ENCODE assay signal across 15 cellular contexts in the genomic region with DNA sequence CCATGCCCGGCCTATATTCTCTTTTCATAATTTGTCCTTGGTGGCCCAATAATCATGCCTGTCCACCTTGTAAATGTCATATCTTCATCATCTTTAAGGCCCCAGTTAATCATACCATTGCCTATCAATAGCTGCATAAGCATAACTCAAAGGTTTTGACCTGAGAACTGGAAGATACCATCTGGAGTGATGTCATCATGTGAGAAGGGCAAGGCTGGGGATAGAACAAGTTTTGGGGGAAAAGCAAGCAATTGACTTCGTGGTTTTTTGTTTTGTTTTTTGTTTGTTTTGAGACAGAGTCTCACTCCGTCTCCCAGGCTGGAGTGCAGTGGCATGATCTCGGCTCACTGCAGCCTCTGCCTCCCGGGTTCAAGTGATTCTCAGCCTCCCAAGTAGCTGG. TPM values are rescaled to one million over a fixed set of nuclear protein-coding genes. Genes with fewer than 3 reads are reported as not detected.
DNase-seq lines count a peak whose midpoint lies in the region; ATAC-seq and TF ChIP-seq lines count a peak whose summit lies in the region.
"Had no signal": no experiment of that assay in that cellular context is flagged by ENCODE, and none has a peak within 500 bp of the region (broad histone marks: within the 10 kb centered on the region; RNA-seq: fewer than 3 reads in every experiment).

No MANE protein-coding gene starts in this region.

- no peaks in the 10 kb centered on the region for H3K36me3 ChIP-seq in Loucy (ENCODE audit: insufficient read depth, low read length)

- no peaks in the 10 kb centered on the region for H3K9me3 Mint-ChIP-seq in activated naive CD4-positive, alpha-beta T cell treated with anti-CD3 and anti-CD28 coated beads, Interleukin-2, amount 10 ng/mL, durations not matched to agents 7 days and 5 days
- H3K9me3 Mint-ChIP-seq in activated naive CD8-positive, alpha-beta T cell treated with anti-CD3 and anti-CD28 coated beads for 36 hours = peaks cover 8% of the 10 kb centered on the region
- no peaks in the 10 kb centered on the region for H3K9me3 Mint-ChIP-seq in naive thymus-derived CD8-positive, alpha-beta T cell
- H3K9me3 Mint-ChIP-seq: CD14-positive monocyte had no signal

- CTCF ChIA-PET in activated naive CD4-positive, alpha-beta T cell treated with anti-CD3 and anti-CD28 coated beads, Interleukin-2, amount 10 ng/mL, durations not matched to agents 7 days and 5 days (lab: Charles Lee) = interaction anchor here (1.1 kb wide), 1 partner anchor 106 kb away, joined by 5 read pairs; no protein-coding TSS in a partner anchor

- no peak overlapping the region for H3K4me3 ChIP-seq in Loucy (ENCODE audit: low read length, poor library complexity, severe bottlenecking)

- H3K4me1 Mint-ChIP-seq in activated naive CD4-positive, alpha-beta T cell treated with anti-CD3 and anti-CD28 coated beads, Interleukin-2, amount 10 ng/mL, durations not matched to agents 7 days and 5 days = peaks cover 87% of the 10 kb centered on the region
- peaks cover 64% of the 10 kb centered on the region for H3K4me1 Mint-ChIP-seq in activated naive CD8-positive, alpha-beta T cell treated with anti-CD3 and anti-CD28 coated beads for 36 hours
- peaks cover 51 to 89% (median 80%) of the 10 kb centered on the region in 4 donors for H3K4me1 Mint-ChIP-seq in naive thymus-derived CD8-positive, alpha-beta T cell

- no peaks in the 10 kb centered on the region for H4K20me1 ChIP-seq in Loucy (ENCODE audit: insufficient read depth, low read length, poor library complexity, severe bottlenecking)

- H3K27ac Mint-ChIP-seq in activated naive CD4-positive, alpha-beta T cell treated with anti-CD3 and anti-CD28 coated beads, Interleukin-2, amount 10 ng/mL, durations not matched to agents 7 days and 5 days = peak overlapping the region; percentile 20
- H3K27ac Mint-ChIP-seq in activated naive CD8-positive, alpha-beta T cell treated with anti-CD3 and anti-CD28 coated beads for 36 hours = peak overlapping the region; percentile 19
- peak overlapping the region; percentile 44 to 96 (median 90) for H3K27ac Mint-ChIP-seq in naive thymus-derived CD8-positive, alpha-beta T cell

- H3K4me2 ChIP-seq in Loucy (ENCODE audit: low read depth, low read length, poor library complexity, severe bottlenecking) = peak overlapping the region; percentile 95

- H3F3A ChIP-seq in Loucy (ENCODE audit: low read depth) = no peaks in the 10 kb centered on the region

- peaks cover 76% of the 10 kb centered on the region for H3K36me3 Mint-ChIP-seq in activated naive CD4-positive, alpha-beta T cell treated with anti-CD3 and anti-CD28 coated beads, Interleukin-2, amount 10 ng/mL, durations not matched to agents 7 days and 5 days
- H3K36me3 Mint-ChIP-seq in activated naive CD8-positive, alpha-beta T cell treated with anti-CD3 and anti-CD28 coated beads for 36 hours = peaks cover 78% of the 10 kb centered on the region
- H3K36me3 Mint-ChIP-seq in naive thymus-derived CD8-positive, alpha-beta T cell = peaks cover 4 to 55% (median 19%) of the 10 kb centered on the region in 3 donors

- H3K9me3 ChIP-seq in Loucy (ENCODE audit: insufficient read depth, low read depth, low read length) = no peaks in the 10 kb centered on the region

- no peak for ATAC-seq in naive thymus-derived CD8-positive, alpha-beta T cell
- ATAC-seq: PC-3 had no signal

- H3K4me1 ChIP-seq in Loucy (ENCODE audit: insufficient read depth, low read length, poor library complexity, severe bottlenecking) = peaks cover 53% of the 10 kb centered on the region

- no peak overlapping the region for H2AFZ ChIP-seq in Loucy (ENCODE audit: low read length)

- H3K79me2 ChIP-seq in Loucy (ENCODE audit: insufficient read depth, low read length) = peaks cover 93% of the 10 kb centered on the region

- POLR2A ChIA-PET in naive thymus-derived CD8-positive, alpha-beta T cell (lab: Charles Lee) = interaction anchor here (3.0 kb wide), 1 partner anchor 17 kb away, joined by 25 read pairs; the partner anchor contains the start of gene MTOR

- H3K27me3 Mint-ChIP-seq in activated naive CD4-positive, alpha-beta T cell treated with anti-CD3 and anti-CD28 coated beads, Interleukin-2, amount 10 ng/mL, durations not matched to agents 7 days and 5 days = no peaks in the 10 kb centered on the region
- no peaks in the 10 kb centered on the region for H3K27me3 Mint-ChIP-seq in activated naive CD8-positive, alpha-beta T cell treated with anti-CD3 and anti-CD28 coated beads for 36 hours
- H3K27me3 Mint-ChIP-seq in naive thymus-derived CD8-positive, alpha-beta T cell = no peaks in the 10 kb centered on the region

- DNase-seq in activated naive CD4-positive, alpha-beta T cell treated with anti-CD3 and anti-CD28 coated beads, Interleukin-2, amount 10 ng/mL, durations not matched to agents 7 days and 5 days = no peak
- DNase-seq in activated naive CD4-positive, alpha-beta T cell treated with Interleukin-2 at 50 U/mL for 16 hours = no peak
- DNase-seq in activated naive CD8-positive, alpha-beta T cell treated with anti-CD3 and anti-CD28 coated beads for 36 hours = no peak
- no peak for DNase-seq in naive thymus-derived CD8-positive, alpha-beta T cell
- DNase-seq in NCI-H526 (lab: John Stamatoyannopoulos, UW) = no peak
- DNase-seq in NCI-H2081 (lab: John Stamatoyannopoulos, UW) = no peak
- DNase-seq in GM20000 (ENCODE audit: low spot score) = no peak
- DNase-seq: EL, Kasumi-1, NCI-H187, NCI-H446 treated with DMSO at 0.1 percent for 48 hours, NCI-H748 treated with DMSO at 0.1 percent for 48 hours, PC-3 had no signal

- H3K9ac ChIP-seq in Loucy (ENCODE audit: low read depth, low read length, poor library complexity, severe bottlenecking) = no peak overlapping the region

- H3K27me3 ChIP-seq in Loucy (ENCODE audit: insufficient read depth, low read length, poor library complexity, severe bottlenecking) = no peaks in the 10 kb centered on the region

- H3K4me3 Mint-ChIP-seq in activated naive CD4-positive, alpha-beta T cell treated with anti-CD3 and anti-CD28 coated beads, Interleukin-2, amount 10 ng/mL, durations not matched to agents 7 days and 5 days = no peak overlapping the region
- H3K4me3 Mint-ChIP-seq in activated naive CD8-positive, alpha-beta T cell treated with anti-CD3 and anti-CD28 coated beads for 36 hours = no peak overlapping the region
- peak overlapping the region in 1 of 10 donors; percentile 22 for H3K4me3 Mint-ChIP-seq in naive thymus-derived CD8-positive, alpha-beta T cell
- H3K4me3 Mint-ChIP-seq: CD14-positive monocyte had no signal

- no peak for TF ChIP-seq CTCF in Loucy (conservative IDR thresholded peaks at IDR 0.05; ENCODE audit: low read length)
- TF ChIP-seq CTCF in GM20000 (IDR thresholded peaks at IDR 0.05; ENCODE audit: extremely low read depth, missing control alignments) = no peak

- H3K9me2 ChIP-seq in Loucy (replicated peaks; ENCODE audit: low read depth, low read length) = no peaks in the 10 kb centered on the region

RNA-seq across cellular contexts. Expression of gene UBIAD1, which starts 6.2 kb away (rescaled TPM):
- 10 to 100 TPM; 39.1 to 41.4 TPM for total RNA-seq in activated naive CD8-positive, alpha-beta T cell treated with anti-CD3 and anti-CD28 coated beads for 36 hours
- 10 to 100 TPM; 32.9 to 34.3 TPM for total RNA-seq in naive thymus-derived CD8-positive, alpha-beta T cell
- 10 to 100 TPM; 29.2 to 50.3 (median 45.2) TPM for polyA plus RNA-seq in naive thymus-derived CD8-positive, alpha-beta T cell

RNA-seq across cellular contexts. Expression of gene MTOR, which starts 16.8 kb away (rescaled TPM):
- total RNA-seq in activated naive CD8-positive, alpha-beta T cell treated with anti-CD3 and anti-CD28 coated beads for 36 hours = 10 to 100 TPM; 43.0 to 45.2 TPM
- 10 to 100 TPM; 43.9 to 45.9 TPM for total RNA-seq in naive thymus-derived CD8-positive, alpha-beta T cell
- polyA plus RNA-seq in naive thymus-derived CD8-positive, alpha-beta T cell = 1 to 10 TPM; 3.5 to 7.2 (median 4.7) TPM

Comparison
In these comparisons a context has a peak if more than half of its experiments do, and no peak if none do; other contexts are left out.
1. H3K27ac Mint-ChIP-seq: peak in every context shown above with its lines; median percentile 90 in naive thymus-derived CD8-positive, alpha-beta T cell; 20 in activated naive CD4-positive, alpha-beta T cell treated with anti-CD3 and anti-CD28 coated beads, Interleukin-2, amount 10 ng/mL, durations not matched to agents 7 days and 5 days; 19 in activated naive CD8-positive, alpha-beta T cell treated with anti-CD3 and anti-CD28 coated beads for 36 hours.